ENCODE assay signal across 8 cellular contexts in the genomic region with DNA sequence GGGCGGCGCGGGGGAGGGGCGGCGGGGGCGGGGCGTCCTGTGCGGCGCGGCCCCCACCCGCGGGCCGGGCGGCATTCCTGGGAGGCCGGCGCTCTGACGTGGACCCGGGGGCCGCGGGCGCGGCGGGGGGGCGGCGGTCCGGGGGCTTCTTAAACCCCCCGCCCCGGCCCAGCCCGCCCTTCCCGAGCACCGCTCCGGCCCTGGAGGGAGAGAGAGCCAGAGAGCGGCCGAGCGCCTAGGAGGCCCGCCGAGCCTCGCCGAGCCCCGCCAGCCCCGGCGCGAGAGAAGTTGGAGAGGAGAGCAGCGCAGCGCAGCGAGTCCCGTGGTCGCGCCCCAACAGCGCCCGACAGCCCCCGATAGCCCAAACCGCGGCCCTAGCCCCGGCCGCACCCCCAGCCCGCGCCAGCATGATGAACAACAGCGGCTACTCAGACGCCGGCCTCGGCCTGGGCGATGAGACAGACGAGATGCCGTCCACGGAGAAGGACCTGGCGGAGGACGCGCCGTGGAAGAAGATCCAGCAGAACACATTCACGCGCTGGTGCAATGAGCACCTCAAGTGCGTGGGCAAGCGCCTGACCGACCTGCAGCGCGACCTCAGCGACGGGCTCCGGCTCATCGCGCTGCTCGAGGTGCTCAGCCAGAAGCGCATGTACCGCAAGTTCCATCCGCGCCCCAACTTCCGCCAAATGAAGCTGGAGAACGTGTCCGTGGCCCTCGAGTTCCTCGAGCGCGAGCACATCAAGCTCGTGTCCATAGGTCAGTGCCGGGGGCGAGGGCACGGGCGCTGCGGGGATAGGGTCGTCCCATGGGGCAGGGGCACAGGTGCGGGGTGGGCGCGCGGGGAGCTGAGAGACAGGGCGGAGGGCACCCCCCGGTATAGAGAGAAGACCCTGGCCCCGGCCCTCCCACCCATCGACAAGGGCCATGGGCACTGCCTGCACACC. TPM values are rescaled to one million over a fixed set of nuclear protein-coding genes. Genes with fewer than 3 reads are reported as not detected.
DNase-seq lines count a peak whose midpoint lies in the region; ATAC-seq, FAIRE-seq and TF ChIP-seq lines count a peak whose summit lies in the region.

A gene with protein sequence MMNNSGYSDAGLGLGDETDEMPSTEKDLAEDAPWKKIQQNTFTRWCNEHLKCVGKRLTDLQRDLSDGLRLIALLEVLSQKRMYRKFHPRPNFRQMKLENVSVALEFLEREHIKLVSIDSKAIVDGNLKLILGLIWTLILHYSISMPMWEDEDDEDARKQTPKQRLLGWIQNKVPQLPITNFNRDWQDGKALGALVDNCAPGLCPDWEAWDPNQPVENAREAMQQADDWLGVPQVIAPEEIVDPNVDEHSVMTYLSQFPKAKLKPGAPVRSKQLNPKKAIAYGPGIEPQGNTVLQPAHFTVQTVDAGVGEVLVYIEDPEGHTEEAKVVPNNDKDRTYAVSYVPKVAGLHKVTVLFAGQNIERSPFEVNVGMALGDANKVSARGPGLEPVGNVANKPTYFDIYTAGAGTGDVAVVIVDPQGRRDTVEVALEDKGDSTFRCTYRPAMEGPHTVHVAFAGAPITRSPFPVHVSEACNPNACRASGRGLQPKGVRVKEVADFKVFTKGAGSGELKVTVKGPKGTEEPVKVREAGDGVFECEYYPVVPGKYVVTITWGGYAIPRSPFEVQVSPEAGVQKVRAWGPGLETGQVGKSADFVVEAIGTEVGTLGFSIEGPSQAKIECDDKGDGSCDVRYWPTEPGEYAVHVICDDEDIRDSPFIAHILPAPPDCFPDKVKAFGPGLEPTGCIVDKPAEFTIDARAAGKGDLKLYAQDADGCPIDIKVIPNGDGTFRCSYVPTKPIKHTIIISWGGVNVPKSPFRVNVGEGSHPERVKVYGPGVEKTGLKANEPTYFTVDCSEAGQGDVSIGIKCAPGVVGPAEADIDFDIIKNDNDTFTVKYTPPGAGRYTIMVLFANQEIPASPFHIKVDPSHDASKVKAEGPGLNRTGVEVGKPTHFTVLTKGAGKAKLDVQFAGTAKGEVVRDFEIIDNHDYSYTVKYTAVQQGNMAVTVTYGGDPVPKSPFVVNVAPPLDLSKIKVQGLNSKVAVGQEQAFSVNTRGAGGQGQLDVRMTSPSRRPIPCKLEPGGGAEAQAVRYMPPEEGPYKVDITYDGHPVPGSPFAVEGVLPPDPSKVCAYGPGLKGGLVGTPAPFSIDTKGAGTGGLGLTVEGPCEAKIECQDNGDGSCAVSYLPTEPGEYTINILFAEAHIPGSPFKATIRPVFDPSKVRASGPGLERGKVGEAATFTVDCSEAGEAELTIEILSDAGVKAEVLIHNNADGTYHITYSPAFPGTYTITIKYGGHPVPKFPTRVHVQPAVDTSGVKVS (N-terminal part only) (plus strand): TSS at position 176 of the 947 bp plus-strand sequence. CDS start 232 bp downstream, at position 408.

- no peak for TF ChIP-seq CTCF in suprapubic skin (IDR thresholded peaks at IDR 0.05)

- no peak for FAIRE-seq in HTR-8/SVneo (lab: Jason Lieb, UNC)

- peak within 1 kb of the TSS; percentile 28 for H3K9ac ChIP-seq in mucosa of stomach (ENCODE audit: low read length)

- peak; percentile 54 for ATAC-seq in activated CD8-positive, alpha-beta memory T cell treated with anti-CD3 and anti-CD28 coated beads, Interleukin-2, amount 10 ng/mL, durations not matched to agents 7 days and 5 days
- no peak for ATAC-seq in HG03196 (IDR thresholded peaks at IDR 0.05; ENCODE audit: unreplicated experiment)

- H3K4me3 ChIP-seq in esophagus (ENCODE audit: low read depth in 1 of 2, low read length in 2 of 2): peak within 1 kb of the TSS; percentile 32 to 51
- no peak within 1 kb of the TSS for H3K4me3 ChIP-seq in mucosa of stomach (ENCODE audit: low read length)
- H3K4me3 ChIP-seq in suprapubic skin: peak within 1 kb of the TSS; percentile 50

- no peak for TF ChIP-seq POLR2A in suprapubic skin (IDR thresholded peaks at IDR 0.05)

- H3K27me3 Mint-ChIP-seq in activated CD8-positive, alpha-beta memory T cell treated with anti-CD3 and anti-CD28 coated beads, Interleukin-2, amount 10 ng/mL, durations not matched to agents 7 days and 5 days: peaks cover 50% of the 10 kb centered on the region

- no peak within 1 kb of the TSS for H3K27ac Mint-ChIP-seq in activated CD8-positive, alpha-beta memory T cell treated with anti-CD3 and anti-CD28 coated beads, Interleukin-2, amount 10 ng/mL, durations not matched to agents 7 days and 5 days

- H3K27ac ChIP-seq in esophagus (ENCODE audit: low read depth in 2 of 2, low read length in 1 of 2) (peak within 1 kb of the TSS; percentile 63 to 88), suprapubic skin (peak within 1 kb of the TSS; percentile 55)

- no peak for DNase-seq in A172 (ENCODE audit: low spot score)
- peak; percentile 59 for DNase-seq in HTR-8/SVneo (ENCODE audit: insufficient read length, low spot score)
- DNase-seq in activated CD8-positive, alpha-beta memory T cell treated with anti-CD3 and anti-CD28 coated beads, Interleukin-2, amount 10 ng/mL, durations not matched to agents 7 days and 5 days: peak; percentile 55
- DNase-seq in suprapubic skin (ENCODE audit: low spot score in 2 of 2): peak in 1 of 2 donors; percentile 77
- no peak for DNase-seq in superior temporal gyrus (ENCODE audit: extremely low spot score)

- no peaks in the 10 kb centered on the region for H3K36me3 Mint-ChIP-seq in activated CD8-positive, alpha-beta memory T cell treated with anti-CD3 and anti-CD28 coated beads, Interleukin-2, amount 10 ng/mL, durations not matched to agents 7 days and 5 days

- H3K9me3 ChIP-seq in esophagus (ENCODE audit: control insufficient read depth in 2 of 2, insufficient read depth in 1 of 2, low read depth in 1 of 2, low read length in 1 of 2) (no peaks in the 10 kb centered on the region), mucosa of stomach (ENCODE audit: control insufficient read depth, low read length) (no peaks in the 10 kb centered on the region), suprapubic skin (no peaks in the 10 kb centered on the region)

- CTCF ChIA-PET in activated CD8-positive, alpha-beta memory T cell treated with anti-CD3 and anti-CD28 coated beads, Interleukin-2, amount 10 ng/mL, durations not matched to agents 7 days and 5 days (lab: Charles Lee): interaction anchor here (0.9 to 1.1 kb wide), 2 partner anchors 10 to 11 kb away, joined by 4 read pairs; no protein-coding TSS in a partner anchor

- no peaks in the 10 kb centered on the region for H3K9me3 Mint-ChIP-seq in activated CD8-positive, alpha-beta memory T cell treated with anti-CD3 and anti-CD28 coated beads, Interleukin-2, amount 10 ng/mL, durations not matched to agents 7 days and 5 days (ENCODE audit: low read depth)

- 3 to 4% methylated on average over 92 to 109 of the region's 109 CpGs for whole genome bisulfite sequencing in esophagus, 2 donors
- 0% methylated on average over 12 of the region's 109 CpGs for WGBS in suprapubic skin

- no peak for TF ChIP-seq EP300 in suprapubic skin (IDR thresholded peaks at IDR 0.05)

- H3K4me3 Mint-ChIP-seq in activated CD8-positive, alpha-beta memory T cell treated with anti-CD3 and anti-CD28 coated beads, Interleukin-2, amount 10 ng/mL, durations not matched to agents 7 days and 5 days: peak within 1 kb of the TSS; percentile 28

- H3K27me3 ChIP-seq in esophagus (ENCODE audit: control insufficient read depth in 1 of 2, insufficient read depth in 2 of 2, low read length in 2 of 2) (peaks cover 0 to 4% of the 10 kb centered on the region in 2 donors), mucosa of stomach (ENCODE audit: control insufficient read depth, insufficient read depth, low read length) (peaks cover 51% of the 10 kb centered on the region), suprapubic skin (peaks cover 20% of the 10 kb centered on the region)

- H3K4me1 Mint-ChIP-seq in activated CD8-positive, alpha-beta memory T cell treated with anti-CD3 and anti-CD28 coated beads, Interleukin-2, amount 10 ng/mL, durations not matched to agents 7 days and 5 days: peaks cover 9% of the 10 kb centered on the region

- H3K36me3 ChIP-seq in esophagus (ENCODE audit: control insufficient read depth in 2 of 2, insufficient read depth in 2 of 2, low read length in 1 of 2) (no peaks in the 10 kb centered on the region), mucosa of stomach (ENCODE audit: control insufficient read depth, insufficient read depth, low read length) (no peaks in the 10 kb centered on the region), suprapubic skin (no peaks in the 10 kb centered on the region)

- H3K4me1 ChIP-seq in esophagus (ENCODE audit: control insufficient read depth in 2 of 2, insufficient read depth in 2 of 2, low read length in 1 of 2) (peaks cover 5 to 23% of the 10 kb centered on the region in 2 donors), mucosa of stomach (ENCODE audit: control insufficient read depth, insufficient read depth, low read length) (peaks cover 7% of the 10 kb centered on the region), suprapubic skin (peaks cover 48% of the 10 kb centered on the region)

RNA-seq across cellular contexts. Expression of the gene that starts here (rescaled TPM):
- 23.1 and 33.3 TPM in 2 replicates for total RNA-seq in A172 (2014; rRNA removed; shearing (Covaris generic))
- total RNA-seq in activated CD8-positive, alpha-beta memory T cell treated with anti-CD3 and anti-CD28 coated beads, Interleukin-2, amount 10 ng/mL, durations not matched to agents 7 days and 5 days: not detected
- 1 to 10 TPM; 3.1 to 7.7 TPM for polyA plus RNA-seq in esophagus
- 1 to 10 TPM; 3.8 to 5.1 (median 4.3) TPM for total RNA-seq in suprapubic skin

Comparison
In these comparisons a context has a peak if more than half of its experiments do, and no peak if none do; other contexts are left out.
1. RNA of the gene that starts here (total RNA-seq): 23.1 to 33.3 TPM in A172 and 3.8 to 5.1 TPM in suprapubic skin; not detected in activated CD8-positive, alpha-beta memory T cell treated with anti-CD3 and anti-CD28 coated beads, Interleukin-2, amount 10 ng/mL, durations not matched to agents 7 days and 5 days; every median in the first group is over 4 times any median in the second.
2. Peak in DNase-seq and ATAC-seq in activated CD8-positive, alpha-beta memory T cell treated with anti-CD3 and anti-CD28 coated beads, Interleukin-2, amount 10 ng/mL, durations not matched to agents 7 days and 5 days; RNA of the gene not detected or under 1 TPM.